16 cellular contexts compared by ENCODE assay signal in genomic region chr2:10931710-10932255, GRCh38. TPM values are rescaled to one million over a fixed set of nuclear protein-coding genes. Genes with fewer than 3 reads are reported as not detected.
DNase-seq lines count a peak whose midpoint lies in the region; ATAC-seq and TF ChIP-seq lines count a peak whose summit lies in the region.
"Had no signal": no experiment of that assay in that cellular context is flagged by ENCODE, and none has a peak within 500 bp of the region (broad histone marks: within the 10 kb centered on the region; RNA-seq: fewer than 3 reads in every experiment).

No MANE protein-coding gene starts in this region.

- peak overlapping the region; percentile 65 for H3K27ac Mint-ChIP-seq in neural progenitor cell
- H3K27ac Mint-ChIP-seq: stimulated activated effector memory CD8-positive, alpha-beta T cell treated with anti-CD3 and anti-CD28 coated beads, Interleukin-12 subunit alpha, Interleukin-12 subunit beta, amount 100 ng/mL, for 72 hours had no signal

- no peak overlapping the region for H2AFZ ChIP-seq in neural progenitor cell (replicated peaks)

- H3K4me3 Mint-ChIP-seq in neural progenitor cell = no peak overlapping the region
- H3K4me3 Mint-ChIP-seq: CD14-positive monocyte; stimulated activated effector memory CD8-positive, alpha-beta T cell treated with anti-CD3 and anti-CD28 coated beads, Interleukin-12 subunit alpha, Interleukin-12 subunit beta, amount 100 ng/mL, for 72 hours had no signal

- peaks cover 10% of the 10 kb centered on the region for H3K27me3 Mint-ChIP-seq in neural progenitor cell (ENCODE audit: insufficient read depth, low read depth)

- no peak overlapping the region for H3K4me3 ChIP-seq in neural progenitor cell
- H3K4me3 ChIP-seq: HAP-1, vagina had no signal

- DNase-seq in AG20443 (ENCODE audit: low spot score) = peak; percentile 83
- DNase-seq in cerebellum (ENCODE audit: low spot score) = peak; percentile 85
- no peak for DNase-seq in neural progenitor cell (ENCODE audit: low spot score)
- DNase-seq in NCI-H1694 treated with DMSO at 0.1 percent for 48 hours (lab: John Stamatoyannopoulos, UW) = no peak
- no peak for DNase-seq in NCI-H2081 (lab: John Stamatoyannopoulos, UW)
- DNase-seq in NAMALWA (ENCODE audit: low spot score) = no peak
- DNase-seq: activated effector memory CD4-positive, alpha-beta T cell treated with anti-CD3 and anti-CD28 coated beads, Interleukin-2, amount 50 U/mL, for 16 hours; NCI-H1105; stimulated activated CD4-positive, alpha-beta T cell treated with anti-CD3 and anti-CD28 coated beads, Interleukin-4, amount 100 ng/mL, for 1 hour; T-helper 2 cell had no signal

- H3K27me3 ChIP-seq in neural progenitor cell = peaks cover 17% of the 10 kb centered on the region
- H3K27me3 ChIP-seq: vagina had no signal

- H3K36me3 Mint-ChIP-seq in neural progenitor cell = no peaks in the 10 kb centered on the region
- H3K36me3 Mint-ChIP-seq: CD14-positive monocyte; stimulated activated effector memory CD8-positive, alpha-beta T cell treated with anti-CD3 and anti-CD28 coated beads, Interleukin-12 subunit alpha, Interleukin-12 subunit beta, amount 100 ng/mL, for 72 hours had no signal

- H3K4me2 ChIP-seq in neural progenitor cell = no peak overlapping the region

- H3F3A ChIP-seq in neural progenitor cell (ENCODE audit: low read depth) = no peaks in the 10 kb centered on the region

- no peak for TF ChIP-seq CTCF in neural progenitor cell (IDR thresholded peaks at IDR 0.05)

- no peaks in the 10 kb centered on the region for H4K20me1 ChIP-seq in neural progenitor cell (ENCODE audit: low read depth)

- peaks cover 3% of the 10 kb centered on the region for H3K4me1 ChIP-seq in neural progenitor cell
- H3K4me1 ChIP-seq: HAP-1, vagina had no signal

- no peaks in the 10 kb centered on the region for H3K79me2 ChIP-seq in neural progenitor cell (ENCODE audit: low read depth)

- H3K4me1 Mint-ChIP-seq in neural progenitor cell = peaks cover 49% of the 10 kb centered on the region

- peak; percentile 99 for TF ChIP-seq EP300 in Ishikawa (IDR thresholded peaks at IDR 0.05; ENCODE audit: borderline replicate concordance)

- H3K27ac ChIP-seq in neural progenitor cell = no peak overlapping the region
- H3K27ac ChIP-seq: vagina had no signal

- no peaks in the 10 kb centered on the region for H3K9me3 Mint-ChIP-seq in neural progenitor cell
- H3K9me3 Mint-ChIP-seq: stimulated activated effector memory CD8-positive, alpha-beta T cell treated with anti-CD3 and anti-CD28 coated beads, Interleukin-12 subunit alpha, Interleukin-12 subunit beta, amount 100 ng/mL, for 72 hours had no signal

- H3K9me3 ChIP-seq in neural progenitor cell (ENCODE audit: low read depth) = no peaks in the 10 kb centered on the region
- H3K9me3 ChIP-seq: HAP-1, vagina had no signal

- no peaks in the 10 kb centered on the region for H3K36me3 ChIP-seq in neural progenitor cell
- H3K36me3 ChIP-seq: HAP-1, vagina had no signal

- no peak for ATAC-seq in HG02885 (IDR thresholded peaks at IDR 0.05; ENCODE audit: poor library complexity, unreplicated experiment)
- ATAC-seq: stimulated activated effector memory CD8-positive, alpha-beta T cell treated with anti-CD3 and anti-CD28 coated beads, Interleukin-12 subunit alpha, Interleukin-12 subunit beta, amount 100 ng/mL, for 72 hours had no signal

- no peak overlapping the region for H3K9ac ChIP-seq in neural progenitor cell

- TF ChIP-seq RAD21 in Ishikawa (IDR thresholded peaks at IDR 0.05; ENCODE audit: low read depth) = no peak; the same call in 1 of the 2 replicates

TF ChIP-seq in Ishikawa, 13 proteins besides CTCF, POLR2A, EP300 and RAD21:
- TF ChIP-seq FOXM1 (IDR thresholded peaks at IDR 0.05; ENCODE audit: borderline replicate concordance, low read depth) = peak; percentile 97
- peak; percentile 85 for TF ChIP-seq ZBTB7A (IDR thresholded peaks at IDR 0.05; ENCODE audit: low read depth)
- peak; percentile 85 for TF ChIP-seq MAX (IDR thresholded peaks at IDR 0.05)
- TF ChIP-seq TCF12 (IDR thresholded peaks at IDR 0.05; ENCODE audit: low read depth) = peak; percentile 99
- TF ChIP-seq CREB1 (IDR thresholded peaks at IDR 0.05; ENCODE audit: low read depth) = peak; percentile 14; the same call in 1 of the 2 replicates
- TF ChIP-seq CEBPB (IDR thresholded peaks at IDR 0.05) = peak; percentile 54
- no peak for TF ChIP-seq TAF1 (IDR thresholded peaks at IDR 0.05; ENCODE audit: low read depth)
- TF ChIP-seq YY1 (IDR thresholded peaks at IDR 0.05; ENCODE audit: low read depth) = peak; percentile 43; the same call in 1 of the 2 replicates
- peak; percentile 34 for TF ChIP-seq USF1 (IDR thresholded peaks at IDR 0.05)
- no peak for TF ChIP-seq REST (IDR thresholded peaks at IDR 0.05; ENCODE audit: low read depth)
- 0 out of 2 replicates have a peak, but pooled peaks have one; percentile 44 for TF ChIP-seq EGR1 (IDR thresholded peaks at IDR 0.05)
- peak; percentile 96 for TF ChIP-seq TEAD4 (IDR thresholded peaks at IDR 0.05)
- peak; percentile 100 for TF ChIP-seq NFIC (IDR thresholded peaks at IDR 0.05)

RNA-seq across cellular contexts. Expression of gene KCNF1, which starts 20.0 kb away (rescaled TPM):
- total RNA-seq in cerebellum (5.6 TPM), neural progenitor cell (ENCODE audit: low replicate concordance) (0.15 TPM in 1 of 2 replicates, not detected in the other)
- total RNA-seq: vagina had no signal

Comparison
In these comparisons a context has a peak if more than half of its experiments do, and no peak if none do; other contexts are left out.
1. DNase-seq: peak in AG20443 (single experiment) and cerebellum (single experiment); none in neural progenitor cell (single experiment), NCI-H1694 treated with DMSO at 0.1 percent for 48 hours (single experiment), NCI-H2081 (0 of 2) and NAMALWA (single experiment).